8 cellular contexts compared by ENCODE assay signal in the genomic region with DNA sequence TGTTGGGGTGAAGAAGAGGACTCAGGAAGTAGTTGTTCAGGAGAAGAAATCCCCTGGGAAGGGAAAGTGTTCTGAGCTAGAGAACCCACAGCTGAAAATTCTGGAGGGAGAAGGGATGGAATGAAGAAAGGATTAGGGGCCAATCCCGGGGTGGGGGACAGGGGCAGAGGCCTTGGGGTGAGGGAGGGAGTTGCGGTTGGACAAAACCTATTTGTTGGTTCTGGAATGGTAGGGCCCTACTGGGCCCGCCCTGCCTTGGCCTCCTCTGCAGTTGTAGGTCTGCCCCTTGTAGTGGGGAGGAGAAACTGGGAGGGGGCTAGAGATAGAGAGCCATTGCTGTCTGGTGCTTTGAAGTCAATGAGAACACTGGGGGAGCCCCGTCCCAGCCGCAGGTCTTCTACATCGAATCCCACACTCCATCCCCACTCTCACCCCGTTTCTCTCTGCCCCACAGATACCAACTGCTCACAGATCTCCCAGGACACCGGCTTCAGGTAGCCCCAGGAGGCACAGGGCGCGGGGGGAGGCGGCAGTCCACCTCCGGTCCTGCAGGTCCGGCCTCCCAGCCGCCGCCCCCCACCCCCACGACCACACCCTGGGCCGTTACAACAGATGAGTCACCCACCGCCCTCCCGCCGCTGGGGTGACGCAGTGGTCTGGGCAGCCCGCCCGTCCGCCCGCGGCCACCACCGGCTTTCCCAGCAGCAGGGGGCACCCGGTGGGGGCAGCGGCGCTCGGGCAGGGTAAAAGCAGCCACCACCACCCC. TPM values are rescaled to one million over a fixed set of nuclear protein-coding genes. Genes with fewer than 3 reads are reported as not detected.
DNase-seq lines count a peak whose midpoint lies in the region; ATAC-seq, FAIRE-seq and TF ChIP-seq lines count a peak whose summit lies in the region.

No MANE protein-coding gene starts in this region.

- no peak for TF ChIP-seq RAD21 in GM12878 (IDR thresholded peaks at IDR 0.05; ENCODE audit: insufficient read depth, low read depth, low read length)

- H3K9me3 ChIP-seq in GM12878 (replicated peaks; ENCODE audit: control insufficient read depth, insufficient read depth, low read length) (no peaks in the 10 kb centered on the region), iPS-15b (ENCODE audit: control insufficient read depth, insufficient read depth, low read length) (no peaks in the 10 kb centered on the region)

- peaks cover 61% of the 10 kb centered on the region for H3K79me2 ChIP-seq in GM12878 (ENCODE audit: control insufficient read depth, insufficient read depth, low read length)

- FAIRE-seq in GM12878 (lab: Jason Lieb, UNC) = no peak

- no peak overlapping the region; the same call in 1 of the 2 replicates for H2AFZ ChIP-seq in GM12878 (ENCODE audit: control insufficient read depth, low read depth, low read length)

- peak overlapping the region; percentile 82 for H3K4me3 ChIP-seq in GM12878
- peak overlapping the region; percentile 86 for H3K4me3 ChIP-seq in iPS-15b (ENCODE audit: low read depth, low read length)
- peak overlapping the region; percentile 68 to 100 (median 86) for H3K4me3 ChIP-seq in skin epidermis

- CTCF ChIA-PET in GM12878 (lab: Yijun Ruan, JAX) = interaction anchor here (0.6 to 22.4 kb wide), 12 partner anchors 12 to 423 kb away, joined by 3 to 422 read pairs (median 8); no protein-coding TSS in a partner anchor

- BruUV-seq in GM12878 (replicated peaks; lab: Mats Ljungman, UMichigan) = TSS peak; percentile 88

- H3K27me3 ChIP-seq in GM12878 (replicated peaks in 1 of 2; ENCODE audit: control insufficient read depth in 2 of 2, insufficient read depth in 2 of 2, low read length in 1 of 2) (no peaks in the 10 kb centered on the region), iPS-15b (ENCODE audit: control insufficient read depth, insufficient read depth, low read length) (peaks cover 6% of the 10 kb centered on the region)

- H3K9ac ChIP-seq in GM12878 (ENCODE audit: control insufficient read depth, insufficient read depth, low read length) (peak overlapping the region; percentile 84), iPS-15b (ENCODE audit: low read depth, low read length) (no peak overlapping the region)

- no peak for TF ChIP-seq CTCF in GM12878 (IDR thresholded peaks at IDR 0.05 in 2 of 3, conservative IDR thresholded peaks at IDR 0.05 in 1 of 3; ENCODE audit: control insufficient read depth in 2 of 3, extremely low read depth in 1 of 3, insufficient read depth in 1 of 3, low read depth in 3 of 3, low read length in 3 of 3)

- SMC1A ChIA-PET in GM12878 (lab: Charles Lee; ENCODE audit: uncharacterized antibody, unreplicated experiment) = interaction anchor here (0.5 to 8.1 kb wide), 9 partner anchors 8 to 125 kb away, joined by 3 to 83 read pairs (median 4); no protein-coding TSS in a partner anchor

- H3K4me2 ChIP-seq in GM12878 (ENCODE audit: control insufficient read depth, insufficient read depth) = peak overlapping the region; percentile 68

- TF ChIP-seq EP300 in GM12878 (IDR thresholded peaks at IDR 0.05; ENCODE audit: borderline replicate concordance in 1 of 2, control insufficient read depth in 1 of 2, low read depth in 2 of 2, low read length in 2 of 2) = 0 out of 4 replicates have a peak, but pooled peaks of 1 of the 2 experiments have one; percentile 10

- POLR2A ChIA-PET in GM12878 (lab: Charles Lee) = interaction anchor here (1.4 to 5.2 kb wide), 6 partner anchors 10 to 847 kb away, joined by 3 to 25 read pairs (median 10); a partner anchor contains a TSS

- H3K27ac ChIP-seq in GM12878 (ENCODE audit: control insufficient read depth, insufficient read depth) (peak overlapping the region; percentile 82), skin epidermis (peak overlapping the region; percentile 89 to 100 (median 99))

- H3K36me3 ChIP-seq in GM12878 (ENCODE audit: control insufficient read depth in 2 of 2, insufficient read depth in 2 of 2, low read length in 1 of 2) = peaks cover 6 to 14% of the 10 kb centered on the region in 2 experiments; a peak in 3 of 4 replicates
- H3K36me3 ChIP-seq in iPS-15b (ENCODE audit: control insufficient read depth, insufficient read depth, low read length) = peaks cover 17% of the 10 kb centered on the region

- TF ChIP-seq POLR2A in GM12878 (IDR thresholded peaks at IDR 0.05; ENCODE audit: low read depth, low read length) = peak; percentile 80

- no peaks in the 10 kb centered on the region for H4K20me1 ChIP-seq in GM12878 (ENCODE audit: control insufficient read depth, insufficient read depth)

- H3K4me1 ChIP-seq in GM12878 (ENCODE audit: control insufficient read depth, insufficient read depth, low read length) (peaks cover 32% of the 10 kb centered on the region), iPS-15b (ENCODE audit: control insufficient read depth, insufficient read depth, low read length) (peaks cover 7% of the 10 kb centered on the region)

- RAD21 ChIA-PET in GM12878 (lab: Charles Lee; ENCODE audit: unreplicated experiment) = interaction anchor here (1.3 to 7.5 kb wide), 8 partner anchors 8 to 1302 kb away, joined by 3 to 94 read pairs (median 7); a partner anchor contains a TSS

- in situ Hi-C loops in GM12878 (cut with MboI) = no loop called here

- 0% methylated on average over 20 of the region's 31 CpGs for WGBS in GM12878 (ENCODE audit: insufficient coverage, insufficient replicate concordance, low lambda C conversion rate, missing lambda C conversion rate)

- DNase-seq in Daoy (ENCODE audit: low read depth) (peak; percentile 98), HS-5 (ENCODE audit: low read depth) (peak; percentile 53), T-helper 9 cell (peak; percentile 66), GM12878 (ENCODE audit: low read depth, low spot score) (no peak)

- ATAC-seq in GM12878 (peak; percentile 29), HG02885 (IDR thresholded peaks at IDR 0.05; ENCODE audit: poor library complexity, unreplicated experiment) (no peak), HG02840 (IDR thresholded peaks at IDR 0.05; ENCODE audit: low FRiP score, unreplicated experiment) (no peak)

- intact Hi-C loops in GM12878 (cut with micrococcal nuclease; ENCODE audit: unreplicated experiment) = loop anchor here (10.0 kb wide), 1 partner anchor 849 kb away; a partner anchor contains a TSS

RNA-seq across cellular contexts. Expression of a gene that starts 1.1 kb away (rescaled TPM):
- total RNA-seq in Daoy (2014; rRNA removed; shearing (Covaris generic)) = 570 and 651 TPM in 2 replicates
- total RNA-seq in GM12878 (2013; cell fraction: nucleolus; rRNA removed) = 69.9 and 71.0 TPM in 2 replicates
- 345 and 363 TPM in 2 replicates for total RNA-seq in GM12878 (2014; rRNA removed)
- 152 and 155 TPM in 2 replicates for total RNA-seq in GM12878 (2014; rRNA removed; fragmentation: Illumina TruSeq; extraction: Trizol)
- total RNA-seq in GM12878 (2021) = 340 and 350 TPM in 2 replicates
- 190 TPM for polyA plus RNA-seq in GM12878 (2011; ENCODE audit: low read depth)
- 198 and 427 TPM in 2 replicates for polyA plus RNA-seq in GM12878 (2011; rRNA removed)
- 602 and 652 TPM in 2 replicates for polyA plus RNA-seq in GM12878 (2011; cell fraction: cytosol; rRNA removed)
- 280 and 331 TPM in 2 replicates for polyA plus RNA-seq in GM12878 (2011; cell fraction: nucleus; rRNA removed)
- 359 and 378 TPM in 2 replicates for polyA plus RNA-seq in GM12878 (2012)
- polyA plus RNA-seq in GM12878 (2014; fragmentation: Illumina TruSeq; extraction: Trizol) = 253 and 362 TPM in 2 replicates
- polyA plus RNA-seq in GM12878 (2014; fragmentation: Nextera tagmentation; extraction: Ambion mirVana) = 100 to 1,000 TPM; 216 to 262 TPM
- polyA plus RNA-seq in GM12878 (2014; rRNA removed) = 415 and 449 TPM in 2 replicates
- polyA plus RNA-seq in GM12878 (2016; fragmentation: Nextera tagmentation; extraction: Ambion mirVana) = 100 to 1,000 TPM; 541 to 611 TPM
- 165 and 190 TPM in 2 replicates for polyA minus RNA-seq in GM12878 (2011; rRNA and poly(A)+ RNA removed)
- polyA minus RNA-seq in GM12878 (2011; cell fraction: cytosol; rRNA and poly(A)+ RNA removed) = 81.4 and 86.9 TPM in 2 replicates
- 45.7 and 64.9 TPM in 2 replicates for polyA minus RNA-seq in GM12878 (2011; cell fraction: nucleus; rRNA and poly(A)+ RNA removed)

RNA-seq across cellular contexts. Expression of a gene that starts 21.2 kb away (rescaled TPM):
- 1.7 and 2.7 TPM in 2 replicates for total RNA-seq in Daoy (2014; rRNA removed; shearing (Covaris generic))
- not detected in 2 replicates for total RNA-seq in GM12878 (2013; cell fraction: nucleolus; rRNA removed)
- total RNA-seq in GM12878 (2014; rRNA removed) = not detected in 2 replicates
- total RNA-seq in GM12878 (2014; rRNA removed; fragmentation: Illumina TruSeq; extraction: Trizol) = not detected in 2 replicates
- total RNA-seq in GM12878 (2021) = not detected in 2 replicates
- not detected for polyA plus RNA-seq in GM12878 (2011; ENCODE audit: low read depth)
- not detected in 2 replicates for polyA plus RNA-seq in GM12878 (2011; rRNA removed)
- polyA plus RNA-seq in GM12878 (2011; cell fraction: cytosol; rRNA removed) = 0.01 and 0.03 TPM in 2 replicates
- polyA plus RNA-seq in GM12878 (2011; cell fraction: nucleus; rRNA removed) = 0.04 and 0.06 TPM in 2 replicates
- 0.03 TPM in 1 of 2 replicates, not detected in the other for polyA plus RNA-seq in GM12878 (2012)
- not detected in 2 replicates for polyA plus RNA-seq in GM12878 (2014; fragmentation: Illumina TruSeq; extraction: Trizol)
- not detected for polyA plus RNA-seq in GM12878 (2014; fragmentation: Nextera tagmentation; extraction: Ambion mirVana)
- polyA plus RNA-seq in GM12878 (2014; rRNA removed) = 0.04 TPM in 1 of 2 replicates, not detected in the other
- under 1 TPM in 1 of 2 experiments, not detected in 1; 0.07 TPM for polyA plus RNA-seq in GM12878 (2016; fragmentation: Nextera tagmentation; extraction: Ambion mirVana)
- not detected in 2 replicates for polyA minus RNA-seq in GM12878 (2011; rRNA and poly(A)+ RNA removed)
- not detected in 2 replicates for polyA minus RNA-seq in GM12878 (2011; cell fraction: cytosol; rRNA and poly(A)+ RNA removed)
- not detected in 2 replicates for polyA minus RNA-seq in GM12878 (2011; cell fraction: nucleus; rRNA and poly(A)+ RNA removed)

RNA-seq across cellular contexts. Expression of a gene that starts 24.2 kb away (rescaled TPM):
- 0.46 and 1.7 TPM in 2 replicates for total RNA-seq in Daoy (2014; rRNA removed; shearing (Covaris generic))
- 2.3 and 2.7 TPM in 2 replicates for total RNA-seq in GM12878 (2013; cell fraction: nucleolus; rRNA removed)
- total RNA-seq in GM12878 (2014; rRNA removed) (0.33 and 0.56 TPM in 2 replicates), GM12878 (2014; rRNA removed; fragmentation: Illumina TruSeq; extraction: Trizol) (0.72 and 0.78 TPM in 2 replicates), GM12878 (2021) (0.64 and 0.93 TPM in 2 replicates)
- 1.2 TPM for polyA plus RNA-seq in GM12878 (2011; ENCODE audit: low read depth)
- polyA plus RNA-seq in GM12878 (2011; rRNA removed) (0.69 and 1.1 TPM in 2 replicates), GM12878 (2014; fragmentation: Illumina TruSeq; extraction: Trizol) (0.73 and 0.89 TPM in 2 replicates), GM12878 (2014; fragmentation: Nextera tagmentation; extraction: Ambion mirVana) (under 1 TPM; 0.43 to 0.46 TPM), GM12878 (2014; rRNA removed) (0.82 and 0.91 TPM in 2 replicates), GM12878 (2016; fragmentation: Nextera tagmentation; extraction: Ambion mirVana) (under 1 TPM; 0.58 to 0.91 TPM)
- 0.28 and 0.37 TPM in 2 replicates for polyA plus RNA-seq in GM12878 (2011; cell fraction: cytosol; rRNA removed)
- polyA plus RNA-seq in GM12878 (2011; cell fraction: nucleus; rRNA removed) = 1.0 and 1.5 TPM in 2 replicates
- 0.74 and 0.87 TPM in 2 replicates for polyA plus RNA-seq in GM12878 (2012)
- 0.37 and 0.72 TPM in 2 replicates for polyA minus RNA-seq in GM12878 (2011; rRNA and poly(A)+ RNA removed)
- not detected in 2 replicates for polyA minus RNA-seq in GM12878 (2011; cell fraction: cytosol; rRNA and poly(A)+ RNA removed)
- polyA minus RNA-seq in GM12878 (2011; cell fraction: nucleus; rRNA and poly(A)+ RNA removed) = 0.24 and 0.29 TPM in 2 replicates

RNA-seq across cellular contexts. Expression of a gene that starts 29.8 kb away (rescaled TPM):
- 0.77 TPM in 1 of 2 replicates, not detected in the other for total RNA-seq in Daoy (2014; rRNA removed; shearing (Covaris generic))
- not detected in 2 replicates for total RNA-seq in GM12878 (2013; cell fraction: nucleolus; rRNA removed)
- not detected in 2 replicates for total RNA-seq in GM12878 (2014; rRNA removed)
- total RNA-seq in GM12878 (2014; rRNA removed; fragmentation: Illumina TruSeq; extraction: Trizol) = not detected in 2 replicates
- total RNA-seq in GM12878 (2021) = not detected in 2 replicates
- not detected for polyA plus RNA-seq in GM12878 (2011; ENCODE audit: low read depth)
- not detected in 2 replicates for polyA plus RNA-seq in GM12878 (2011; rRNA removed)
- not detected in 2 replicates for polyA plus RNA-seq in GM12878 (2011; cell fraction: cytosol; rRNA removed)
- not detected in 2 replicates for polyA plus RNA-seq in GM12878 (2011; cell fraction: nucleus; rRNA removed)
- polyA plus RNA-seq in GM12878 (2012) = not detected in 2 replicates
- not detected in 2 replicates for polyA plus RNA-seq in GM12878 (2014; fragmentation: Illumina TruSeq; extraction: Trizol)
- polyA plus RNA-seq in GM12878 (2014; fragmentation: Nextera tagmentation; extraction: Ambion mirVana) = not detected
- polyA plus RNA-seq in GM12878 (2014; rRNA removed) = not detected in 2 replicates
- polyA plus RNA-seq in GM12878 (2016; fragmentation: Nextera tagmentation; extraction: Ambion mirVana) = not detected
- polyA minus RNA-seq in GM12878 (2011; rRNA and poly(A)+ RNA removed) = not detected in 2 replicates
- polyA minus RNA-seq in GM12878 (2011; cell fraction: cytosol; rRNA and poly(A)+ RNA removed) = not detected in 2 replicates
- polyA minus RNA-seq in GM12878 (2011; cell fraction: nucleus; rRNA and poly(A)+ RNA removed) = not detected in 2 replicates
